Comparison of ENCODE assay signal across 8 cellular contexts in genomic region chr19:37902668-37903067, GRCh38. TPM values are rescaled to one million over a fixed set of nuclear protein-coding genes. Genes with fewer than 3 reads are reported as not detected.
DNase-seq lines count a peak whose midpoint lies in the region; ATAC-seq and TF ChIP-seq lines count a peak whose summit lies in the region.

No MANE protein-coding gene starts in this region.

- H3K27ac ChIP-seq in suprapubic skin, result no peak overlapping the region

- ATAC-seq in GM18868 (IDR thresholded peaks at IDR 0.05; ENCODE audit: unreplicated experiment), result no peak

- no peak for TF ChIP-seq POLR2A in suprapubic skin (IDR thresholded peaks at IDR 0.05)

- H3K9ac ChIP-seq in Loucy (ENCODE audit: low read depth, low read length, poor library complexity, severe bottlenecking), result no peak overlapping the region

- H3F3A ChIP-seq in Loucy (ENCODE audit: low read depth), result peaks cover 4% of the 10 kb centered on the region; the same call in 1 of the 2 replicates

- no peak overlapping the region for H3K4me3 ChIP-seq in Loucy (ENCODE audit: low read length, poor library complexity, severe bottlenecking)
- no peak overlapping the region for H3K4me3 ChIP-seq in fibroblast of villous mesenchyme (ENCODE audit: low read depth, low read length)
- no peak overlapping the region for H3K4me3 ChIP-seq in suprapubic skin

- no peak for TF ChIP-seq EP300 in suprapubic skin (IDR thresholded peaks at IDR 0.05)

- H3K9me2 ChIP-seq in Loucy (replicated peaks; ENCODE audit: low read depth, low read length), result no peaks in the 10 kb centered on the region

- no peak overlapping the region for H3K4me2 ChIP-seq in Loucy (ENCODE audit: low read depth, low read length, poor library complexity, severe bottlenecking)

- TF ChIP-seq CTCF in Loucy (conservative IDR thresholded peaks at IDR 0.05; ENCODE audit: low read length), result peak; percentile 91
- peak; percentile 92 for TF ChIP-seq CTCF in fibroblast of villous mesenchyme (IDR thresholded peaks at IDR 0.05; ENCODE audit: insufficient read depth, low read depth, low read length)
- peak; percentile 56 to 65 for TF ChIP-seq CTCF in suprapubic skin (IDR thresholded peaks at IDR 0.05)

- peaks cover 17% of the 10 kb centered on the region for H3K4me1 ChIP-seq in Loucy (ENCODE audit: insufficient read depth, low read length, poor library complexity, severe bottlenecking)
- peaks cover 6% of the 10 kb centered on the region for H3K4me1 ChIP-seq in suprapubic skin

- 0% methylated on average over 4 of the region's 4 CpGs for WGBS in suprapubic skin

- H3K9me3 ChIP-seq in Loucy (ENCODE audit: insufficient read depth, low read depth, low read length), result no peaks in the 10 kb centered on the region
- no peaks in the 10 kb centered on the region for H3K9me3 ChIP-seq in suprapubic skin

- H3K27me3 ChIP-seq in Loucy (ENCODE audit: insufficient read depth, low read length, poor library complexity, severe bottlenecking) (no peaks in the 10 kb centered on the region), suprapubic skin (no peaks in the 10 kb centered on the region)

- peaks cover 3% of the 10 kb centered on the region for H4K20me1 ChIP-seq in Loucy (ENCODE audit: insufficient read depth, low read length, poor library complexity, severe bottlenecking)

- peaks cover 6% of the 10 kb centered on the region for H3K79me2 ChIP-seq in Loucy (ENCODE audit: insufficient read depth, low read length)

- peak; percentile 42 for DNase-seq in GM04504 (ENCODE audit: low read depth)
- DNase-seq in RPMI7951 (ENCODE audit: low read depth), result peak; percentile 66
- DNase-seq in activated T-helper 1 cell treated with anti-CD3 and anti-CD28 coated beads, Interleukin-2, amount 50 U/mL, for 16 hours (ENCODE audit: low read depth in 1 of 2, low spot score in 1 of 2), result peak; percentile 64 to 77
- peak; percentile 80 for DNase-seq in fibroblast of villous mesenchyme (ENCODE audit: low read depth)
- peak in 54 of 56 donors; percentile 11 to 87 (median 51) for DNase-seq in nucleus accumbens (lab: John Stamatoyannopoulos, UW)
- peak; percentile 80 to 85 for DNase-seq in suprapubic skin (ENCODE audit: low spot score in 2 of 2)

- H3K36me3 ChIP-seq in Loucy (ENCODE audit: insufficient read depth, low read length), result no peaks in the 10 kb centered on the region
- H3K36me3 ChIP-seq in suprapubic skin, result no peaks in the 10 kb centered on the region

- H2AFZ ChIP-seq in Loucy (ENCODE audit: low read length), result no peak overlapping the region

RNA-seq across cellular contexts. Expression of gene WDR87, which starts 3.7 kb away (rescaled TPM):
- total RNA-seq in RPMI7951 (2014; rRNA removed; shearing (Covaris generic)), result not detected in 2 replicates
- total RNA-seq in fibroblast of villous mesenchyme (not detected in 2 replicates), suprapubic skin (not detected)

RNA-seq across cellular contexts. Expression of gene SIPA1L3, which starts 4.3 kb away (rescaled TPM):
- 10.5 and 14.9 TPM in 2 replicates for total RNA-seq in RPMI7951 (2014; rRNA removed; shearing (Covaris generic))
- 19.0 and 20.3 TPM in 2 replicates for total RNA-seq in fibroblast of villous mesenchyme
- total RNA-seq in suprapubic skin, result 10 to 100 TPM; 52.6 to 92.1 (median 81.8) TPM
